Comparison of ENCODE assay signal across 1 cellular context in the genomic region with DNA sequence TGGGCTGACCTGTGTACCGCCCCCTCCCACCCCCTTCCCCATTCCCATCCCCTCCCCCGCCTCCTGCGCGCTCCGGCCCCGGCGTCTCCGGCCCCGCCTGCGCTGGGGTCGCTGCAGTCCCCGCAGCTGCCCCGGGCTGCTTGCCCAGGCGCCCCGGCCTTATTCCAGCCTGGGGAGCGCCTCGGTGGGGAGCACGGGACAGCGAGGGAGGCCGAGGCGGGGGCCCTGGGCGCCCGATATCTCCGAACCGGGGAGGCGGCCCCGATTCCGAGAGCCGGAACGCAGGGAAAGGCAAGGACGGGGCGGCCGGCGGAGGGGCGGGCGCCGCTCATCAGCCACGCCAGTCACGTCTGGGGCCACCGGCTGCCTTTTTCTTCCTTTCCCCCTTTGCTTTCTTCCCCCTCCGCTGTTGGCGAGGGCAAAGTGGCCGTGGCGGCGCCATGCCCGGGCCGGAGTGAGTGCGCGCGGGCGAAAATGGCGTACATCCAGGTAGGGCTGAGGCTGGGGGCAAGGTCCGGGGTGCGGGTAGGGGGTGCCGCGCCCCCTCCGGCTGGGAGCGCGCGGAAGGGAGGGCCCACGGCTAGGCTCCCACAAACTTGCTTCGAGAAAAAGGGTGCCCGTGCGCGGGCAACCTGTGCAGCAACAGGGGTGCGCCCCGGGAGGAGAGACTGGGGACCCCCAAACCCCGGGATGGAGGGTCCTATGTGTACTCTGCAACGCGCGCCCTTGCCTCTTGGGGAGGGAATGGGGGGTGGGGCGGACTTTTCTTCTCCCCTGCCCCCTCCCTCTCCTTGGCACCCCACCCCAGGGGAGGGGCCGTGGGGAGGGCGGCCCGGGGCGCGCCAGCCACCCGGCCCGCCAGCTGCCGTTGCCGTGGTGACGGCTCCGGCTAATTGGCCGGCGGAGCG.
TF ChIP-seq lines count a peak whose summit lies in the region.

A gene with protein sequence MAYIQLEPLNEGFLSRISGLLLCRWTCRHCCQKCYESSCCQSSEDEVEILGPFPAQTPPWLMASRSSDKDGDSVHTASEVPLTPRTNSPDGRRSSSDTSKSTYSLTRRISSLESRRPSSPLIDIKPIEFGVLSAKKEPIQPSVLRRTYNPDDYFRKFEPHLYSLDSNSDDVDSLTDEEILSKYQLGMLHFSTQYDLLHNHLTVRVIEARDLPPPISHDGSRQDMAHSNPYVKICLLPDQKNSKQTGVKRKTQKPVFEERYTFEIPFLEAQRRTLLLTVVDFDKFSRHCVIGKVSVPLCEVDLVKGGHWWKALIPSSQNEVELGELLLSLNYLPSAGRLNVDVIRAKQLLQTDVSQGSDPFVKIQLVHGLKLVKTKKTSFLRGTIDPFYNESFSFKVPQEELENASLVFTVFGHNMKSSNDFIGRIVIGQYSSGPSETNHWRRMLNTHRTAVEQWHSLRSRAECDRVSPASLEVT (plus strand): TSS at position 68 of the 908 bp plus-strand sequence. CDS start 407 bp downstream, at position 475.

TF ChIP-seq in HepG2, 621 proteins besides CTCF, POLR2A, EP300 and RAD21 (continued from another document and continues in another):
- TF ChIP-seq HMGXB4 (CRISPR knock-in tag; IDR thresholded peaks at IDR 0.05; ENCODE audit: borderline replicate concordance in 1 of 2, low read depth in 1 of 2) (0 out of 4 replicates have a peak, but pooled peaks of 1 of the 2 experiments have one; percentile 12), PHB2 (IDR thresholded peaks at IDR 0.05; ENCODE audit: partially characterized antibody) (no peak), NRL (CRISPR knock-in tag; IDR thresholded peaks at IDR 0.05; ENCODE audit: borderline replicate concordance) (no peak), HDAC6 (IDR thresholded peaks at IDR 0.05; ENCODE audit: low read depth, low read length) (0 out of 2 replicates have a peak, but pooled peaks have one; percentile 46), NFE2L2 (IDR thresholded peaks at IDR 0.05; ENCODE audit: low read length) (no peak), BHLHE40 (IDR thresholded peaks at IDR 0.05; ENCODE audit: low read length) (no peak), FOXK1 (CRISPR knock-in tag; IDR thresholded peaks at IDR 0.05; ENCODE audit: borderline replicate concordance, low read depth) (no peak), ZNF556 (CRISPR knock-in tag; IDR thresholded peaks at IDR 0.05; ENCODE audit: borderline replicate concordance) (no peak), ZNF225 (CRISPR knock-in tag; IDR thresholded peaks at IDR 0.05) (no peak), TCF7 (IDR thresholded peaks at IDR 0.05; ENCODE audit: low read depth) (no peak), KAT2B (IDR thresholded peaks at IDR 0.05; ENCODE audit: borderline replicate concordance, low read depth, low read length) (no peak), KMT2B (CRISPR knock-in tag; IDR thresholded peaks at IDR 0.05) (no peak), ZNF777 (CRISPR knock-in tag; IDR thresholded peaks at IDR 0.05) (peak; percentile 83), ZC3H13 (CRISPR knock-in tag; IDR thresholded peaks at IDR 0.05) (no peak), SMARCC2 (IDR thresholded peaks at IDR 0.05) (no peak), MXD4 (CRISPR knock-in tag; IDR thresholded peaks at IDR 0.05) (no peak), EZH2 (conservative IDR thresholded peaks at IDR 0.05; ENCODE audit: low read depth, low read length) (peak; percentile 58), YEATS4 (CRISPR knock-in tag; IDR thresholded peaks at IDR 0.05; ENCODE audit: borderline replicate concordance) (no peak), FOXO1 (CRISPR knock-in tag; IDR thresholded peaks at IDR 0.05) (no peak), MNT (IDR thresholded peaks at IDR 0.05) (no peak), ZNF460 (CRISPR knock-in tag; IDR thresholded peaks at IDR 0.05; ENCODE audit: borderline replicate concordance) (no peak), ZNF24 (IDR thresholded peaks at IDR 0.05) (no peak), ZNF879 (CRISPR knock-in tag; IDR thresholded peaks at IDR 0.05) (no peak), ZNF263 (CRISPR knock-in tag; IDR thresholded peaks at IDR 0.05) (no peak), TEAD2 (CRISPR knock-in tag; IDR thresholded peaks at IDR 0.05) (no peak), CENPX (CRISPR knock-in tag; IDR thresholded peaks at IDR 0.05) (no peak), PAXIP1 (CRISPR knock-in tag; conservative IDR thresholded peaks at IDR 0.05) (no peak), PHF20 (CRISPR knock-in tag; IDR thresholded peaks at IDR 0.05) (no peak), ZNF33A (CRISPR knock-in tag; IDR thresholded peaks at IDR 0.05; ENCODE audit: borderline replicate concordance) (no peak), ZNF512 (CRISPR knock-in tag; IDR thresholded peaks at IDR 0.05) (no peak), ZNF143 (CRISPR knock-in tag; IDR thresholded peaks at IDR 0.05) (no peak), YY1 (IDR thresholded peaks at IDR 0.05; ENCODE audit: insufficient read depth, insufficient replicate concordance, low read depth, low read length) (no peak), ZSCAN25 (CRISPR knock-in tag; IDR thresholded peaks at IDR 0.05) (peak; percentile 55; the same call in 1 of the 2 replicates), MEIS2 (CRISPR knock-in tag; IDR thresholded peaks at IDR 0.05) (0 out of 2 replicates have a peak, but pooled peaks have one; percentile 6), ZSCAN30 (CRISPR knock-in tag; IDR thresholded peaks at IDR 0.05) (no peak), HDAC1 (CRISPR knock-in tag; IDR thresholded peaks at IDR 0.05) (no peak), ZSCAN5A (CRISPR knock-in tag; IDR thresholded peaks at IDR 0.05; ENCODE audit: borderline replicate concordance) (no peak), NR2F6 (IDR thresholded peaks at IDR 0.05) (no peak), NR2F6 (CRISPR knock-in tag; IDR thresholded peaks at IDR 0.05) (no peak), ZSCAN29 (CRISPR knock-in tag; conservative IDR thresholded peaks at IDR 0.05) (no peak), ZNF232 (CRISPR knock-in tag; IDR thresholded peaks at IDR 0.05; ENCODE audit: borderline replicate concordance) (no peak), ZNF563 (CRISPR knock-in tag; IDR thresholded peaks at IDR 0.05) (no peak)
- TF ChIP-seq, protein P1, sequence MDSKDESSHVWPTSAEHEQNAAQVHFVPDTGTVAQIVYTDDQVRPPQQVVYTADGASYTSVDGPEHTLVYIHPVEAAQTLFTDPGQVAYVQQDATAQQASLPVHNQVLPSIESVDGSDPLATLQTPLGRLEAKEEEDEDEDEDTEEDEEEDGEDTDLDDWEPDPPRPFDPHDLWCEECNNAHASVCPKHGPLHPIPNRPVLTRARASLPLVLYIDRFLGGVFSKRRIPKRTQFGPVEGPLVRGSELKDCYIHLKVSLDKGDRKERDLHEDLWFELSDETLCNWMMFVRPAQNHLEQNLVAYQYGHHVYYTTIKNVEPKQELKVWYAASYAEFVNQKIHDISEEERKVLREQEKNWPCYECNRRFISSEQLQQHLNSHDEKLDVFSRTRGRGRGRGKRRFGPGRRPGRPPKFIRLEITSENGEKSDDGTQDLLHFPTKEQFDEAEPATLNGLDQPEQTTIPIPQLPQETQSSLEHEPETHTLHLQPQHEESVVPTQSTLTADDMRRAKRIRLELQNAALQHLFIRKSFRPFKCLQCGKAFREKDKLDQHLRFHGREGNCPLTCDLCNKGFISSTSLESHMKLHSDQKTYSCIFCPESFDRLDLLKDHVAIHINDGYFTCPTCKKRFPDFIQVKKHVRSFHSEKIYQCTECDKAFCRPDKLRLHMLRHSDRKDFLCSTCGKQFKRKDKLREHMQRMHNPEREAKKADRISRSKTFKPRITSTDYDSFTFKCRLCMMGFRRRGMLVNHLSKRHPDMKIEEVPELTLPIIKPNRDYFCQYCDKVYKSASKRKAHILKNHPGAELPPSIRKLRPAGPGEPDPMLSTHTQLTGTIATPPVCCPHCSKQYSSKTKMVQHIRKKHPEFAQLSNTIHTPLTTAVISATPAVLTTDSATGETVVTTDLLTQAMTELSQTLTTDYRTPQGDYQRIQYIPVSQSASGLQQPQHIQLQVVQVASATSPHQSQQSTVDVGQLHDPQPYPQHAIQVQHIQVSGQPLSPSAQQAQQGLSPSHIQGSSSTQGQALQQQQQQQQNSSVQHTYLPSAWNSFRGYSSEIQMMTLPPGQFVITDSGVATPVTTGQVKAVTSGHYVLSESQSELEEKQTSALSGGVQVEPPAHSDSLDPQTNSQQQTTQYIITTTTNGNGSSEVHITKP (CRISPR knock-in tag; IDR thresholded peaks at IDR 0.05; ENCODE audit: low read depth), result no peak
- TF ChIP-seq, protein P2, sequence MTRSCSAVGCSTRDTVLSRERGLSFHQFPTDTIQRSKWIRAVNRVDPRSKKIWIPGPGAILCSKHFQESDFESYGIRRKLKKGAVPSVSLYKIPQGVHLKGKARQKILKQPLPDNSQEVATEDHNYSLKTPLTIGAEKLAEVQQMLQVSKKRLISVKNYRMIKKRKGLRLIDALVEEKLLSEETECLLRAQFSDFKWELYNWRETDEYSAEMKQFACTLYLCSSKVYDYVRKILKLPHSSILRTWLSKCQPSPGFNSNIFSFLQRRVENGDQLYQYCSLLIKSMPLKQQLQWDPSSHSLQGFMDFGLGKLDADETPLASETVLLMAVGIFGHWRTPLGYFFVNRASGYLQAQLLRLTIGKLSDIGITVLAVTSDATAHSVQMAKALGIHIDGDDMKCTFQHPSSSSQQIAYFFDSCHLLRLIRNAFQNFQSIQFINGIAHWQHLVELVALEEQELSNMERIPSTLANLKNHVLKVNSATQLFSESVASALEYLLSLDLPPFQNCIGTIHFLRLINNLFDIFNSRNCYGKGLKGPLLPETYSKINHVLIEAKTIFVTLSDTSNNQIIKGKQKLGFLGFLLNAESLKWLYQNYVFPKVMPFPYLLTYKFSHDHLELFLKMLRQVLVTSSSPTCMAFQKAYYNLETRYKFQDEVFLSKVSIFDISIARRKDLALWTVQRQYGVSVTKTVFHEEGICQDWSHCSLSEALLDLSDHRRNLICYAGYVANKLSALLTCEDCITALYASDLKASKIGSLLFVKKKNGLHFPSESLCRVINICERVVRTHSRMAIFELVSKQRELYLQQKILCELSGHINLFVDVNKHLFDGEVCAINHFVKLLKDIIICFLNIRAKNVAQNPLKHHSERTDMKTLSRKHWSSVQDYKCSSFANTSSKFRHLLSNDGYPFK (CRISPR knock-in tag; IDR thresholded peaks at IDR 0.05; ENCODE audit: borderline replicate concordance), result no peak
